In the genomic region with DNA sequence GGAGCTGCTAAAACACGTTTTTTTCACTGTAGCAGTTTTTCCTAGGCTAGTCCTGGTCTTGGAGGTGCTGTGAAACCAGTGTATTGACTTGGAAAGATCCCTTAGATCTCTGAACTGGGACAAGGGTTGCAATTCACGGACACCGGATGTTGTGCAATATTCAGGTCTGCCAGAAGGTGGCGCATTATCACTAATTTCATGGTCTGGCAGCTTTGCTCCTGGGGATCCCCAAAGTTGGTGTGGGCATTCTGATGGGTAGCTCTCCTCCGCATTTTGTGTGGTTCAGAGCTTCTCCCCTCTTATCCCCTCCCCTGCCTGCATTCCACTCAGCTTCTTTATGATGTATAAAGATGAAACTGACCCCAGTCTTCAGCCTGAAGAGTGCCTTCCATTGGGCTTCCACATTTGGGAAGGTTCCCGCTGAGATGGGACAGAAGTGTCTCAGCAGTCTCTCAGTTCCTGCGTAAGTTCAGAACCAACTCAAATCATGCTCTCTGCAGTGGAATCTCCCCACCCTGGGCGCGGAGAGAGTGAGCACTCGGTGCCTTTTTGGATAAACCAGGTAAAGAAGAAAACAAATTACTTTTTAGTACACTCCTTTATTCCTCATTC, we compare ENCODE assay signal across 8 cellular contexts.
DNase-seq lines count a peak whose midpoint lies in the region; ATAC-seq and TF ChIP-seq lines count a peak whose summit lies in the region.

No MANE protein-coding gene starts in this region.

- H3K4me3 Mint-ChIP-seq in brain (no peak overlapping the region), type B pancreatic cell (no peak overlapping the region)

- H3K27ac ChIP-seq in right lobe of liver: no peak overlapping the region

- WGBS in right lobe of liver (ENCODE audit: insufficient coverage, low coverage, low lambda C conversion rate, missing lambda C conversion rate): 42% methylated on average over 9 of the region's 10 CpGs

- ATAC-seq in HG03457 (IDR thresholded peaks at IDR 0.05; ENCODE audit: unreplicated experiment) (peak; percentile 78), right lobe of liver (peak; percentile 54 to 93 (median 84))

- H3K4me3 ChIP-seq in right lobe of liver: no peak overlapping the region

- no peaks in the 10 kb centered on the region for H3K36me3 Mint-ChIP-seq in brain
- H3K36me3 Mint-ChIP-seq in type B pancreatic cell: no peaks in the 10 kb centered on the region

- H3K27ac Mint-ChIP-seq in brain: no peak overlapping the region
- no peak overlapping the region for H3K27ac Mint-ChIP-seq in type B pancreatic cell

- intact Hi-C loops in right lobe of liver (cut with DNase I): loop anchor here in 1 of 2 donors (10.0 kb wide), 1 partner anchor 116 kb away; no protein-coding TSS in a partner anchor

- H3K27me3 Mint-ChIP-seq in brain (no peaks in the 10 kb centered on the region), type B pancreatic cell (peaks cover 3% of the 10 kb centered on the region)

- no peaks in the 10 kb centered on the region for H3K27me3 ChIP-seq in right lobe of liver

- H3K4me1 Mint-ChIP-seq in brain: peaks cover 23% of the 10 kb centered on the region
- H3K4me1 Mint-ChIP-seq in type B pancreatic cell (ENCODE audit: unreplicated experiment): no peaks in the 10 kb centered on the region

- H3K4me1 ChIP-seq in right lobe of liver: no peaks in the 10 kb centered on the region

- TF ChIP-seq CTCF in brain (conservative IDR thresholded peaks at IDR 0.05) (peak; percentile 71 to 79), right lobe of liver (IDR thresholded peaks at IDR 0.05) (peak; percentile 49 to 78 (median 60)), type B pancreatic cell (conservative IDR thresholded peaks at IDR 0.05) (peak; percentile 84)

- no peaks in the 10 kb centered on the region for H3K9me3 ChIP-seq in right lobe of liver

- TF ChIP-seq POLR2A in right lobe of liver (IDR thresholded peaks at IDR 0.05): no peak

- no peaks in the 10 kb centered on the region for H3K36me3 ChIP-seq in right lobe of liver

- peaks cover 0 to 9% (median 0%) of the 10 kb centered on the region in 5 experiments for H3K9me3 Mint-ChIP-seq in brain
- no peaks in the 10 kb centered on the region for H3K9me3 Mint-ChIP-seq in type B pancreatic cell

- DNase-seq in DMS114 treated with DMSO at 0.1 percent for 48 hours (lab: John Stamatoyannopoulos, UW; ENCODE audit: unreplicated experiment): peak; percentile 1
- peak; percentile 32 for DNase-seq in GM19238 (ENCODE audit: insufficient read length, low spot score)
- DNase-seq in NOMO-1 (lab: John Stamatoyannopoulos, UW; ENCODE audit: unreplicated experiment in 2 of 2): peak; percentile 5 to 53
- peak in 2 of 3 donors; percentile 27 to 52 for DNase-seq in right lobe of liver
- DNase-seq in type B pancreatic cell (ENCODE audit: extremely low spot score, unreplicated experiment): no peak
- no peak for DNase-seq in NCI-H2029 (lab: John Stamatoyannopoulos, UW)

Comparison
In these comparisons a context has a peak if more than half of its experiments do, and no peak if none do; other contexts are left out.
1. DNase-seq: peak in DMS114 treated with DMSO at 0.1 percent for 48 hours (single experiment), GM19238 (single experiment), NOMO-1 (2 of 2) and right lobe of liver (2 of 3); none in type B pancreatic cell (single experiment) and NCI-H2029 (single experiment).
2. Peak in every context shown above with its lines, with median percentiles within 50 percentile points of each other: CTCF ChIP-seq.